1 cellular context compared by ENCODE assay signal in the genomic region with DNA sequence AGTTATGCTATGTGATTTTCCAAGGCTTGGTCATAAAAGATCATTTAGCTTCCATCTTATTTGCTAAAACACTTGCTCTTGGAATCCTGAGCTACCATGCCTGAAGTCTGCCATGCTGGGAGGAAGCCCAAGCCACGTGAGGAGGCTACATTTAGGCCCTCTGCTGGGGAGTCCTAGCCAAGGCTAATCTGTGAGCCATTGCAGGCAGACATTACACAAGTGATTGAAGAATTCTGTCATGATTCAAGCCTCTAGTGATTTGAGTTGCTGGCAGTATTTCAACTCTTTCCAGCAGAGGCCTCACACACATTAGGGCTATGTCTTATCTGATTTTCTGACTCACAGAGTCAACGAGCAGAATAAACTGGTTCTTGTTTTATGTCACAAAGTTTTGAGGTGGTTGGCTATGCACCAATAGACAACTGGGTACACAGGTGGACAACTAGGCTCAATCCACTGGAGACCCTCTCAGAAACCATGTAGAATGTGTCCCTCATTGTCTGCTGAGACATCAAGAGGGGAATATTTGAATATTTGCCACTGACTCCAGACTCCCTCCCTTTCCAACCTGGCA.
A peak's percentile ranks its signal among the peaks of the same experiment; 100 is the strongest.
TF ChIP-seq lines count a peak whose summit lies in the region.

No MANE protein-coding gene starts in this region.

TF ChIP-seq in HepG2, 621 proteins besides CTCF, POLR2A, EP300 and RAD21 (continued from another document):
- TF ChIP-seq KDM5A (IDR thresholded peaks at IDR 0.05; ENCODE audit: borderline replicate concordance, low read length): no peak
- no peak for TF ChIP-seq KLF13 (CRISPR knock-in tag; IDR thresholded peaks at IDR 0.05)
- TF ChIP-seq ZNF331 (CRISPR knock-in tag; IDR thresholded peaks at IDR 0.05): no peak
- no peak for TF ChIP-seq ZNF225 (CRISPR knock-in tag; IDR thresholded peaks at IDR 0.05)
- peak; percentile 88 for TF ChIP-seq YY1 (IDR thresholded peaks at IDR 0.05; ENCODE audit: insufficient read depth, insufficient replicate concordance, low read depth, low read length)
- no peak for TF ChIP-seq ZNF737 (CRISPR knock-in tag; IDR thresholded peaks at IDR 0.05; ENCODE audit: borderline replicate concordance)
- no peak for TF ChIP-seq KIAA2018 (CRISPR knock-in tag; IDR thresholded peaks at IDR 0.05; ENCODE audit: borderline replicate concordance)
- no peak for TF ChIP-seq GLI4 (CRISPR knock-in tag; IDR thresholded peaks at IDR 0.05; ENCODE audit: borderline replicate concordance)
- TF ChIP-seq TBX3 (IDR thresholded peaks at IDR 0.05; ENCODE audit: borderline replicate concordance): no peak
